In the genomic region with DNA sequence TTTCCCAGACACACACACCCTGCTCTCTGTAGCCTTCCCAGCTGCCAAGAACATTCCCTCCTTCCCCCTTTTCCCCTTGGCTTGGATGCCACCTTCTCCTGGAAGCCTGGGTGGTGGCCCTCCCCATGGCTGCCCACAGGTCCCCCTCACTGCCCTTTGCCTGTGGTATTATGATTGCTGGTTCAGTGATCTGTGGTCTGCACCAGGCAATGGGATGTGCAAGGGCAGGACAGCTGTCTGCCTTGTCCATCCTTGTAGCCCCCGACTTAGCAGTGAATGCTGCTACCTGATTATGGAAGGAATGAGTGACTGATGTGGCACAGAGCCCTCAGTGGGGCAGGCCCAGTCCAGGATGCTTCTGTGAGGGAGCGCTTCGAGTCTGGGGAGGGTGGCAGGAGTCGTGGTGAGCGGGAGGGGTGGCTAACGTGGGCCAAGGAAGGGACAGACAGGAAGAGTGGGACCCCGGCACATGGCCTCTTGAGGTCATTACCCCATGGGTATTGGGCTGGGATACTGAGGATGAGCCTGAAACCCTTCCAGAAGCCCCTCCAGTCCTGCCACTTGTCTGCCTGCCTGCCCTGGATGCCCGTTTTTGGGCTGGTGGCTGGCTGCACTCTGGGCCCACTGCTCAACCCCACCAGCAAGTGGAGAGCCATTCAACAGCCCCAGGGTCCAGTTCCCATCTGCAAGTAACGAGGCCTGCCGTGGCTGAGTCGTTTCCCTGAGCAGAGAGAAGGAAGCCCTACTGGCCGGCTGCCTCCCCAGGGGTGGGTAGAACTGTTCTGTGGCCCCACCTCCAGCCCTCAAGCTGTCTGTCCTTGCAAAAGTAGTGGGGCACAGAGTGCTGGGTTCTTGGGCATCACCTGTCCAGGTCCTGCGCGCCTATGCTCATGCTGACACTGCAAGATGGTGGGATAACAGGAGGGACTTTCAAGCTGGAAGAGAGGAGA, we compare ENCODE assay signal across 1 cellular context.
TF ChIP-seq lines count a peak whose summit lies in the region.

No MANE protein-coding gene starts in this region.

TF ChIP-seq in GM12878, 131 proteins besides CTCF, POLR2A, EP300 and RAD21:
- TF ChIP-seq ZSCAN29 (IDR thresholded peaks at IDR 0.05), result no peak
- TF ChIP-seq ATF7 (IDR thresholded peaks at IDR 0.05; ENCODE audit: low read depth), result no peak
- TF ChIP-seq SRF (IDR thresholded peaks at IDR 0.05; ENCODE audit: low read depth in 2 of 2, low read length in 2 of 2), result no peak
- TF ChIP-seq ZNF207 (IDR thresholded peaks at IDR 0.05; ENCODE audit: borderline replicate concordance), result no peak
- TF ChIP-seq NR2F1 (conservative IDR thresholded peaks at IDR 0.05), result no peak
